ENCODE assay signal across 7 cellular contexts in genomic region chr10:70461397-70462348, GRCh38. TPM values are rescaled to one million over a fixed set of nuclear protein-coding genes. Genes with fewer than 3 reads are reported as not detected.
DNase-seq lines count a peak whose midpoint lies in the region; ATAC-seq and TF ChIP-seq lines count a peak whose summit lies in the region.

No MANE protein-coding gene starts in this region.

- H3K27me3 ChIP-seq in SU-DHL-6 (ENCODE audit: low read length) = no peaks in the 10 kb centered on the region
- no peaks in the 10 kb centered on the region for H3K27me3 ChIP-seq in breast epithelium
- peaks cover 14% of the 10 kb centered on the region for H3K27me3 ChIP-seq in kidney epithelial cell (ENCODE audit: control insufficient read depth, insufficient read depth, low read length)

- no peaks in the 10 kb centered on the region for H3K4me1 Mint-ChIP-seq in HFFc6 (ENCODE audit: low read depth)

- no peak overlapping the region for H3K27ac Mint-ChIP-seq in HFFc6

- peak; percentile 33 for DNase-seq in DMS53 treated with DMSO at 0.1 percent for 48 hours (lab: John Stamatoyannopoulos, UW; ENCODE audit: unreplicated experiment)
- DNase-seq in HFFc6 = peak; percentile 39
- peak in 1 of 2 donors; percentile 34 for DNase-seq in breast epithelium (ENCODE audit: low spot score in 2 of 2)
- no peak for DNase-seq in kidney epithelial cell (ENCODE audit: low read depth)
- peak; percentile 28 for DNase-seq in stimulated activated CD8-positive, alpha-beta memory T cell treated with anti-CD3 and anti-CD28 coated beads, Interleukin-4, amount 100 ng/mL, for 24 hours (ENCODE audit: low read depth)

- no peak for ATAC-seq in GM19035 (IDR thresholded peaks at IDR 0.05; ENCODE audit: unreplicated experiment)

- no peaks in the 10 kb centered on the region for H3F3A ChIP-seq in SU-DHL-6 (ENCODE audit: insufficient read depth)

- peaks cover 3 to 11% of the 10 kb centered on the region in 2 donors for H3K4me1 ChIP-seq in breast epithelium

- peaks cover 46% of the 10 kb centered on the region for H3K27me3 Mint-ChIP-seq in HFFc6 (ENCODE audit: insufficient read depth)

- no peak overlapping the region for H3K9ac ChIP-seq in SU-DHL-6 (ENCODE audit: low read length)

- TF ChIP-seq CTCF in HFFc6 (IDR thresholded peaks at IDR 0.05) (peak; percentile 86), SU-DHL-6 (IDR thresholded peaks at IDR 0.05; ENCODE audit: insufficient read depth, low read length, poor library complexity, severe bottlenecking) (peak; percentile 85), breast epithelium (IDR thresholded peaks at IDR 0.05) (peak; percentile 56 to 78 (median 69)), kidney epithelial cell (IDR thresholded peaks at IDR 0.05; ENCODE audit: insufficient read depth, low read length, poor library complexity, severe bottlenecking) (peak; percentile 90)

- H3K79me2 ChIP-seq in SU-DHL-6 (ENCODE audit: insufficient read depth, low read length) = no peaks in the 10 kb centered on the region

- no peaks in the 10 kb centered on the region for H3K36me3 ChIP-seq in SU-DHL-6 (ENCODE audit: low read length)
- H3K36me3 ChIP-seq in breast epithelium = no peaks in the 10 kb centered on the region
- no peaks in the 10 kb centered on the region for H3K36me3 ChIP-seq in kidney epithelial cell (ENCODE audit: control insufficient read depth, insufficient read depth, low read length)

- no peaks in the 10 kb centered on the region for H4K20me1 ChIP-seq in SU-DHL-6 (ENCODE audit: low read depth, low read length)

- no peaks in the 10 kb centered on the region for H3K36me3 Mint-ChIP-seq in HFFc6 (ENCODE audit: low read depth)

- intact Hi-C loops in breast epithelium (cut with DNase I; ENCODE audit: low total_unique reads) = no loop called here

- no peak overlapping the region for H3K4me2 ChIP-seq in SU-DHL-6 (ENCODE audit: low read depth, low read length, poor library complexity, severe bottlenecking)

- no peak for TF ChIP-seq POLR2A in breast epithelium (IDR thresholded peaks at IDR 0.05)

- no peak overlapping the region for H3K4me3 Mint-ChIP-seq in HFFc6

- H3K9me3 ChIP-seq in SU-DHL-6 (ENCODE audit: insufficient read depth, low read length) (no peaks in the 10 kb centered on the region), breast epithelium (no peaks in the 10 kb centered on the region)

- H3K4me3 ChIP-seq in SU-DHL-6 (ENCODE audit: insufficient read depth, low read length, poor library complexity, severe bottlenecking) (no peak overlapping the region), breast epithelium (no peak overlapping the region), kidney epithelial cell (ENCODE audit: low read depth, low read length) (no peak overlapping the region)

- H3K27ac ChIP-seq in SU-DHL-6 (ENCODE audit: low read depth, low read length) (no peak overlapping the region), breast epithelium (peak overlapping the region in 1 of 2 donors; percentile 13)

- H3K9me3 Mint-ChIP-seq in HFFc6 = no peaks in the 10 kb centered on the region

- H3K9me2 ChIP-seq in SU-DHL-6 (replicated peaks; ENCODE audit: insufficient read depth, low read length) = no peaks in the 10 kb centered on the region

- H2AFZ ChIP-seq in SU-DHL-6 (ENCODE audit: low read depth, low read length, severe bottlenecking) = no peak overlapping the region

RNA-seq across cellular contexts. Expression of gene PALD1, which starts 16.9 kb away (rescaled TPM):
- not detected for total RNA-seq in HFFc6 (2021; fragmentation: NEBNext Ultra II Directional; extraction: Animal tissue kit (Norgen Biotek cat#: 25700))
- total RNA-seq in breast epithelium = 1 to 10 TPM; 1.9 to 7.5 (median 5.9) TPM
- total RNA-seq in kidney epithelial cell = 3.4 and 3.9 TPM in 2 replicates

RNA-seq across cellular contexts. Expression of gene NODAL, which starts 20.2 kb away (rescaled TPM):
- total RNA-seq in HFFc6 (2021; fragmentation: NEBNext Ultra II Directional; extraction: Animal tissue kit (Norgen Biotek cat#: 25700)) = not detected
- total RNA-seq in breast epithelium = not detected
- total RNA-seq in kidney epithelial cell = 0.08 and 0.14 TPM in 2 replicates

RNA-seq across cellular contexts. Expression of gene EIF4EBP2, which starts 57.7 kb away (rescaled TPM):
- total RNA-seq in HFFc6 (2021; fragmentation: NEBNext Ultra II Directional; extraction: Animal tissue kit (Norgen Biotek cat#: 25700)) = 10 to 100 TPM; 32.7 to 51.0 (median 40.3) TPM
- 100 to 1,000 TPM in 1 of 3 donors, 10 to 100 TPM in 2; 76.0 to 192 (median 80.5) TPM for total RNA-seq in breast epithelium
- total RNA-seq in kidney epithelial cell = 33.5 and 34.3 TPM in 2 replicates
